In genomic region chr4:33091961-33092360, GRCh38 we compare ENCODE assay signal across 21 cellular contexts.
"Had no signal": no experiment of that assay in that cellular context is flagged by ENCODE, and none has a peak within 500 bp of the region (broad histone marks: within the 10 kb centered on the region; RNA-seq: fewer than 3 reads in every experiment).

No MANE protein-coding gene starts in this region.

- DNase-seq: dermis blood vessel endothelial cell; effector memory CD4-positive, alpha-beta T cell; erythroblast; esophagus squamous epithelium; kidney; naive thymus-derived CD8-positive, alpha-beta T cell; nephron progenitor cell; nucleus accumbens; stimulated activated CD4-positive, alpha-beta T cell treated with anti-CD3 and anti-CD28 coated beads, Interleukin-12 subunit alpha, Interleukin-12 subunit beta, amount 100 ng/mL, for 4 hours; stimulated activated CD4-positive, alpha-beta T cell treated with anti-CD3 and anti-CD28 coated beads, Interleukin-1b, Interleukin-23, amount 100 ng/mL, for 48 hours; stimulated activated naive B cell treated with anti-CD40 and anti-IgM and Interleukin-4, amounts not matched to agents 10 μg/mL and 1 μg/mL and 100 μg/mL, for 72 hours; upper lobe of right lung; uterus had no signal

- H3K27me3 ChIP-seq: esophagus squamous epithelium, right atrium auricular region, tibial nerve, upper lobe of right lung, uterus had no signal

- H3K4me1 ChIP-seq: esophagus squamous epithelium, prostate gland, right atrium auricular region, tibial nerve, upper lobe of right lung, uterus had no signal

- H3K27ac ChIP-seq: coronary artery, esophagus squamous epithelium, prostate gland, right atrium auricular region, thoracic aorta, tibial nerve, upper lobe of right lung, uterus had no signal

- H3K4me3 ChIP-seq: coronary artery, esophagus squamous epithelium, prostate gland, right atrium auricular region, smooth muscle cell, thoracic aorta, tibial nerve, upper lobe of right lung, uterus had no signal

- H3K4me2 ChIP-seq: smooth muscle cell had no signal

- ATAC-seq: left lobe of liver; naive thymus-derived CD8-positive, alpha-beta T cell; sciatic nerve; stimulated activated naive B cell treated with anti-CD40 and anti-IgM and Interleukin-4, amounts not matched to agents 10 μg/mL and 1 μg/mL and 100 μg/mL, for 72 hours; upper lobe of right lung had no signal

- H3K36me3 ChIP-seq: esophagus squamous epithelium, prostate gland, right atrium auricular region, thoracic aorta, tibial nerve, upper lobe of right lung, uterus had no signal

- H3K9me3 ChIP-seq: esophagus squamous epithelium, prostate gland, right atrium auricular region, thoracic aorta, tibial nerve, upper lobe of right lung, uterus had no signal
